In the genomic region with DNA sequence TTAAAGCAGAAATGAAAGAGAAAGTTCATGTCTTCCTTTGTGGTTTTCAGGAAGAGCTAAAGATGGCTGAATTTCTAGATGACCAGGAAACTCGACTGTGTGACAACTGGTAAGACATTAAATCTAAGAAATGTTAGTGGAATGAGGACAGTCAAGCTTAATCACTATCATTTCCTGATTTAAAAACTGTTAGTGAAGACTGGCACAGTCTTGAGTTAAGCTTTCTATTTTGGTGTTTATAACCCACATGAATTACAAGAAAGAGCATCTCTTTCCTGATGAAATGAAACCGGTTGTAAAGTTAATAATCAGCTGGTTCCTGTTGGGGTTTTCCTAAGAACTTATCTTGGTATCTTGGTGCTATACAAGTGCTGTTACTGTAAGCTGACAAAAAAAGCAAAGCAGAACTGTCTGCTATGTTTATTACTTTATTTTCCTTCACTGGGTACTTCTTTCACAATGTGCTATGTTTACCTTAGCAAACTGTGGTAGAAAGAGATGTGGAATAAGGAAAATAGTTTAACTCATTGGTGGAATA, we compare ENCODE assay signal across 8 cellular contexts. TPM values are rescaled to one million over a fixed set of nuclear protein-coding genes. Genes with fewer than 3 reads are reported as not detected.
DNase-seq lines count a peak whose midpoint lies in the region; TF ChIP-seq lines count a peak whose summit lies in the region.

No MANE protein-coding gene starts in this region.

- H3K4me1 ChIP-seq in GM23248 (ENCODE audit: insufficient read depth) (peaks cover 51% of the 10 kb centered on the region), OCI-LY3 (ENCODE audit: low read length) (peaks cover 51% of the 10 kb centered on the region), esophagus muscularis mucosa (peaks cover 65 to 77% (median 72%) of the 10 kb centered on the region in 4 donors)

- H3K4me2 ChIP-seq in GM23248 (ENCODE audit: unreplicated experiment) (peak overlapping the region; percentile 79), OCI-LY3 (ENCODE audit: low read length) (peak overlapping the region; percentile 87)

- in situ Hi-C loops in GM23248 (cut with MboI), result no loop called here

- H3K36me3 ChIP-seq in GM23248 (ENCODE audit: low read depth) (peaks cover 29% of the 10 kb centered on the region), OCI-LY3 (replicated peaks; ENCODE audit: low read depth, low read length) (peaks cover 47% of the 10 kb centered on the region), esophagus muscularis mucosa (peaks cover 8 to 13% (median 11%) of the 10 kb centered on the region in 4 donors)

- no peaks in the 10 kb centered on the region for H4K20me1 ChIP-seq in GM23248 (ENCODE audit: insufficient read depth)
- peaks cover 27% of the 10 kb centered on the region; the same call in 1 of the 2 replicates for H4K20me1 ChIP-seq in OCI-LY3 (ENCODE audit: insufficient read depth, low read length)

- H3F3A ChIP-seq in GM23248 (ENCODE audit: insufficient read depth), result no peaks in the 10 kb centered on the region; the same call in 1 of the 2 replicates

- TF ChIP-seq CTCF in OCI-LY3 (IDR thresholded peaks at IDR 0.05; ENCODE audit: low read depth, low read length), result no peak
- no peak for TF ChIP-seq CTCF in esophagus muscularis mucosa (IDR thresholded peaks at IDR 0.05)

- TF ChIP-seq EP300 in esophagus muscularis mucosa (IDR thresholded peaks at IDR 0.05), result no peak

- peak overlapping the region; percentile 84 for H3K27ac ChIP-seq in GM23248
- peak overlapping the region; percentile 96 for H3K27ac ChIP-seq in OCI-LY3 (ENCODE audit: low read length)
- peak overlapping the region; percentile 38 to 63 (median 52) for H3K27ac ChIP-seq in esophagus muscularis mucosa (replicated peaks in 1 of 4)
- H3K27ac ChIP-seq in skin epidermis, result peak overlapping the region in 20 of 21 experiments; percentile 16 to 99 (median 71)

- DNase-seq in EH (ENCODE audit: low read depth), result peak; percentile 68
- DNase-seq in GM23248, result peak; percentile 55
- no peak for DNase-seq in esophagus muscularis mucosa (ENCODE audit: extremely low spot score)
- no peak for DNase-seq in activated CD8-positive, alpha-beta memory T cell treated with anti-CD3 and anti-CD28 coated beads for 24 hours
- DNase-seq in NCI-H524 treated with DMSO at 0.1 percent for 48 hours (lab: John Stamatoyannopoulos, UW), result no peak
- no peak for DNase-seq in cerebellum (ENCODE audit: low spot score)

- H3K9me2 ChIP-seq in GM23248 (ENCODE audit: insufficient read depth), result no peaks in the 10 kb centered on the region

- H3K9ac ChIP-seq in GM23248, result peak overlapping the region; percentile 76
- H3K9ac ChIP-seq in OCI-LY3 (ENCODE audit: low read length), result peak overlapping the region; percentile 61

- intact Hi-C loops in esophagus muscularis mucosa (cut with DNase I), result no loop called here

- H3K4me3 ChIP-seq in GM23248 (peak overlapping the region; percentile 65), OCI-LY3 (ENCODE audit: low read length) (peak overlapping the region; percentile 64), esophagus muscularis mucosa (peak overlapping the region in 3 of 4 donors; percentile 4 to 30 (median 12)), skin epidermis (peak overlapping the region in 2 of 7 experiments; percentile 3 to 10)

- peak overlapping the region; percentile 82 for H2AFZ ChIP-seq in GM23248
- H2AFZ ChIP-seq in OCI-LY3 (ENCODE audit: low read depth, low read length), result no peak overlapping the region

- H3K27me3 ChIP-seq in GM23248 (replicated peaks; ENCODE audit: insufficient read depth), result no peaks in the 10 kb centered on the region
- H3K27me3 ChIP-seq in OCI-LY3 (ENCODE audit: low read depth, low read length), result no peaks in the 10 kb centered on the region
- no peaks in the 10 kb centered on the region for H3K27me3 ChIP-seq in esophagus muscularis mucosa

- 0% methylated on average over 2 of the region's 2 CpGs for WGBS in GM23248 (ENCODE audit: low coverage in 1 of 2, low lambda C conversion rate in 2 of 2, missing lambda C conversion rate in 2 of 2), 2 experiments
- 23% methylated on average over 2 of the region's 2 CpGs for WGBS in esophagus muscularis mucosa

- no peaks in the 10 kb centered on the region for H3K9me3 ChIP-seq in GM23248 (ENCODE audit: low read depth)
- H3K9me3 ChIP-seq in OCI-LY3 (ENCODE audit: insufficient read depth, low read length), result no peaks in the 10 kb centered on the region
- H3K9me3 ChIP-seq in esophagus muscularis mucosa, result no peaks in the 10 kb centered on the region

- no peak for TF ChIP-seq POLR2A in esophagus muscularis mucosa (IDR thresholded peaks at IDR 0.05; ENCODE audit: low read depth)

- peaks cover 78% of the 10 kb centered on the region for H3K79me2 ChIP-seq in GM23248 (ENCODE audit: insufficient read depth)
- peaks cover 84% of the 10 kb centered on the region for H3K79me2 ChIP-seq in OCI-LY3 (ENCODE audit: low read length)

RNA-seq across cellular contexts. Expression of gene TRAFD1, which starts 5.2 kb away (rescaled TPM):
- 31.7 and 42.1 TPM in 2 replicates for total RNA-seq in GM23248 (2014; rRNA removed; shearing (Covaris generic))
- 34.2 and 36.5 TPM in 2 replicates for polyA plus RNA-seq in GM23248 (2016; fragmentation: Nextera tagmentation; extraction: Ambion mirVana)
- total RNA-seq in esophagus muscularis mucosa (10 to 100 TPM; 27.2 to 37.4 (median 30.6) TPM), cerebellum (36.7 TPM)

RNA-seq across cellular contexts. Expression of gene NAA25, which starts 21.9 kb away (rescaled TPM):
- total RNA-seq in GM23248 (2014; rRNA removed; shearing (Covaris generic)), result 15.2 and 17.8 TPM in 2 replicates
- polyA plus RNA-seq in GM23248 (2016; fragmentation: Nextera tagmentation; extraction: Ambion mirVana), result 16.1 and 17.2 TPM in 2 replicates
- total RNA-seq in esophagus muscularis mucosa, result 10 to 100 TPM; 11.9 to 18.7 (median 13.2) TPM
- 41.8 TPM for total RNA-seq in cerebellum

Comparison
In these comparisons a context has a peak if more than half of its experiments do, and no peak if none do; other contexts are left out.
1. DNase-seq: peak in EH (single experiment) and GM23248 (single experiment); none in esophagus muscularis mucosa (single experiment), activated CD8-positive, alpha-beta memory T cell treated with anti-CD3 and anti-CD28 coated beads for 24 hours (single experiment), NCI-H524 treated with DMSO at 0.1 percent for 48 hours (single experiment) and cerebellum (single experiment).
2. Peak in every context shown above with its lines, with median percentiles within 50 percentile points of each other: H3K27ac ChIP-seq.